ENCODE assay signal across 16 cellular contexts in genomic region chr4:25446611-25447010, GRCh38.
"Had no signal": no experiment of that assay in that cellular context is flagged by ENCODE, and none has a peak within 500 bp of the region (broad histone marks: within the 10 kb centered on the region; RNA-seq: fewer than 3 reads in every experiment).

No MANE protein-coding gene starts in this region.

- H3K9me3 Mint-ChIP-seq: activated CD4-positive, alpha-beta T cell treated with anti-CD3 and anti-CD28 coated beads, Interleukin-2, amount 10 ng/mL, durations not matched to agents 7 days and 5 days; brain; natural killer cell; stimulated activated effector memory CD8-positive, alpha-beta T cell treated with anti-CD3 and anti-CD28 coated beads, Interleukin-12 subunit alpha, Interleukin-12 subunit beta, amount 100 ng/mL, for 72 hours had no signal

- H3K27me3 Mint-ChIP-seq: activated CD4-positive, alpha-beta T cell treated with anti-CD3 and anti-CD28 coated beads, Interleukin-2, amount 10 ng/mL, durations not matched to agents 7 days and 5 days; activated naive CD8-positive, alpha-beta T cell had no signal

- H3K27ac Mint-ChIP-seq: activated CD4-positive, alpha-beta T cell treated with anti-CD3 and anti-CD28 coated beads, Interleukin-2, amount 10 ng/mL, durations not matched to agents 7 days and 5 days; activated naive CD8-positive, alpha-beta T cell; brain; natural killer cell; stimulated activated effector memory CD8-positive, alpha-beta T cell treated with anti-CD3 and anti-CD28 coated beads, Interleukin-12 subunit alpha, Interleukin-12 subunit beta, amount 100 ng/mL, for 72 hours had no signal

- H3K4me1 Mint-ChIP-seq: activated CD4-positive, alpha-beta T cell treated with anti-CD3 and anti-CD28 coated beads, Interleukin-2, amount 10 ng/mL, durations not matched to agents 7 days and 5 days; natural killer cell; stimulated activated effector memory CD8-positive, alpha-beta T cell treated with anti-CD3 and anti-CD28 coated beads, Interleukin-12 subunit alpha, Interleukin-12 subunit beta, amount 100 ng/mL, for 72 hours had no signal

- DNase-seq: activated CD4-positive, alpha-beta T cell treated with anti-CD3 and anti-CD28 coated beads, Interleukin-2, amount 10 ng/mL, durations not matched to agents 7 days and 5 days; activated CD4-positive, CD25-positive, alpha-beta regulatory T cell; activated gamma-delta T cell treated with Interleukin-2 at 50 U/mL for 16 hours; amniotic stem cell; central memory CD4-positive, alpha-beta T cell; colonic mucosa; islet precursor cell; left ventricle myocardium inferior; mesendoderm; natural killer cell; stimulated activated CD4-positive, alpha-beta T cell treated with anti-CD3 and anti-CD28 coated beads, Interleukin-1b, Interleukin-23, amount 100 ng/mL, for 48 hours; uterus had no signal

- ATAC-seq: esophagus mucosa; natural killer cell; stimulated activated effector memory CD8-positive, alpha-beta T cell treated with anti-CD3 and anti-CD28 coated beads, Interleukin-12 subunit alpha, Interleukin-12 subunit beta, amount 100 ng/mL, for 72 hours had no signal

- H3K4me3 Mint-ChIP-seq: activated CD4-positive, alpha-beta T cell treated with anti-CD3 and anti-CD28 coated beads, Interleukin-2, amount 10 ng/mL, durations not matched to agents 7 days and 5 days; activated naive CD8-positive, alpha-beta T cell; brain; natural killer cell; stimulated activated effector memory CD8-positive, alpha-beta T cell treated with anti-CD3 and anti-CD28 coated beads, Interleukin-12 subunit alpha, Interleukin-12 subunit beta, amount 100 ng/mL, for 72 hours had no signal

- H3K36me3 Mint-ChIP-seq: brain; natural killer cell; stimulated activated effector memory CD8-positive, alpha-beta T cell treated with anti-CD3 and anti-CD28 coated beads, Interleukin-12 subunit alpha, Interleukin-12 subunit beta, amount 100 ng/mL, for 72 hours had no signal
